In the genomic region with DNA sequence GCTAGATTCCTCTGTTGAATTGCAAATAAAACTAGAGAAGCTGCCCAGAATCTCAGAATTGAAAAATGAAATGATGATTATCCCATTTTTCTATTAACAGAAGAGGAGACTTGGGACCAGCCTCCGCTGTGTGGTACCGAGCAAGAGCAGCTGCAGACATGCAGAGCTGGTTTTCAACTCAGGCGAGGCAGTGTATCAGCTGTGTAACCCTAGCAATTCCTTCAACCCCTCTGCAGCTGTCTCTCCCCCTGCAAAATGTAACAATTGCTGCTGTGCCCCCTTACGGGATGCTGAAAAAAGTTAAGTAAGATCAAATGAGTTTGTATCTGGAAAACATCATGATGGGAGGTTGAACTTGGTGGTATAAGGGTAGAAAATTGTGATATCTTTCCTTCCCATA, we compare ENCODE assay signal across 28 cellular contexts.
"Had no signal": no experiment of that assay in that cellular context is flagged by ENCODE, and none has a peak within 500 bp of the region (broad histone marks: within the 10 kb centered on the region; RNA-seq: fewer than 3 reads in every experiment).

No MANE protein-coding gene starts in this region.

- H3K4me1 ChIP-seq: adrenal gland, ascending aorta, breast epithelium, colonic mucosa, gastroesophageal sphincter had no signal

- H3K9me3 ChIP-seq: adrenal gland, ascending aorta, breast epithelium, colonic mucosa, esophagus squamous epithelium, gastroesophageal sphincter had no signal

- DNase-seq: activated B cell treated with CpG ODN at 0.5 μM for 24 hours; activated CD4-positive, alpha-beta T cell treated with anti-CD3 and anti-CD28 coated beads for 48 hours; activated CD4-positive, alpha-beta T cell treated with anti-CD3 and anti-CD28 coated beads, Interleukin-2, amount 50 U/mL, for 1 hour; activated CD4-positive, alpha-beta T cell treated with anti-CD3 and anti-CD28 coated beads, Interleukin-2, amount 50 U/mL, for 48 hours; activated CD8-positive, alpha-beta memory T cell treated with anti-CD3 and anti-CD28 coated beads for 24 hours; activated CD8-positive, alpha-beta T cell treated with anti-CD3 and anti-CD28 coated beads for 36 hours; activated effector memory CD4-positive, alpha-beta T cell treated with Interleukin-2 at 50 U/mL for 16 hours; activated gamma-delta T cell treated with Interleukin-2 at 50 U/mL for 16 hours; activated naive CD4-positive, alpha-beta T cell treated with Interleukin-2 at 50 U/mL for 16 hours; activated naive CD8-positive, alpha-beta T cell treated with anti-CD3 and anti-CD28 coated beads for 36 hours; activated naive CD8-positive, alpha-beta T cell treated with anti-CD3 and anti-CD28 coated beads, Interleukin-2, amount 50 U/mL, for 24 hours; activated T-cell treated with anti-CD3 and anti-CD28 coated beads, Interleukin-2, amount 50 U/mL, for 4 hours; adrenal gland; amygdala; central memory CD4-positive, alpha-beta T cell; cerebellar nuclear complex; colonic mucosa; effector CD8-positive, alpha-beta T cell; esophagus squamous epithelium; foreskin melanocyte; T-helper 1 cell; T-helper 17 cell; T1000; WERI-Rb-1 had no signal

- H3K36me3 ChIP-seq: adrenal gland, ascending aorta, breast epithelium, cardiac muscle cell, colonic mucosa, esophagus squamous epithelium, gastroesophageal sphincter, WERI-Rb-1 had no signal

- H3K27ac ChIP-seq: adrenal gland, ascending aorta, breast epithelium, cardiac muscle cell, colonic mucosa, esophagus squamous epithelium, gastroesophageal sphincter, WERI-Rb-1 had no signal

- H3K27me3 ChIP-seq: adrenal gland, ascending aorta, breast epithelium, cardiac muscle cell, colonic mucosa, esophagus squamous epithelium, gastroesophageal sphincter had no signal

- H3K4me3 ChIP-seq: adrenal gland, ascending aorta, breast epithelium, cardiac muscle cell, colonic mucosa, esophagus squamous epithelium, gastroesophageal sphincter had no signal
